ENCODE assay signal across 27 cellular contexts in genomic region chr20:20567712-20568111, GRCh38.
"Had no signal": no experiment of that assay in that cellular context is flagged by ENCODE, and none has a peak within 500 bp of the region (broad histone marks: within the 10 kb centered on the region; RNA-seq: fewer than 3 reads in every experiment).

No MANE protein-coding gene starts in this region.

- H3K27me3 ChIP-seq: esophagus muscularis mucosa, foreskin keratinocyte, gastrocnemius medialis, heart left ventricle had no signal

- H3K4me3 ChIP-seq: esophagus muscularis mucosa, gastrocnemius medialis, heart left ventricle had no signal

- ATAC-seq: activated CD4-positive, CD25-positive, alpha-beta regulatory T cell treated with anti-CD3 and anti-CD28 coated beads, Interleukin-2, amount 50 U/mL, for 24 hours; activated CD8-positive, alpha-beta T cell treated with anti-CD3 and anti-CD28 coated beads for 36 hours; activated T-cell treated with anti-CD3 and anti-CD28 coated beads, Interleukin-2, amount 50 U/mL, for 4 hours; activated T-helper 17 cell treated with anti-CD3 and anti-CD28 coated beads, Interleukin-2, amount 50 U/mL, for 72 hours; effector memory CD8-positive, alpha-beta T cell; foreskin keratinocyte; gastrocnemius medialis; heart left ventricle had no signal

- H3K4me1 ChIP-seq: esophagus muscularis mucosa, foreskin keratinocyte, gastrocnemius medialis, heart left ventricle had no signal

- DNase-seq: activated B cell treated with CpG ODN at 0.5 μM for 24 hours; activated CD4-positive, alpha-beta T cell treated with anti-CD3 and anti-CD28 coated beads for 48 hours; activated CD4-positive, alpha-beta T cell treated with anti-CD3 and anti-CD28 coated beads, Interleukin-2, amount 50 U/mL, for 1 hour; activated CD4-positive, alpha-beta T cell treated with anti-CD3 and anti-CD28 coated beads, Interleukin-2, amount 50 U/mL, for 48 hours; activated CD8-positive, alpha-beta memory T cell treated with anti-CD3 and anti-CD28 coated beads for 24 hours; activated CD8-positive, alpha-beta T cell treated with anti-CD3 and anti-CD28 coated beads for 36 hours; activated effector memory CD4-positive, alpha-beta T cell treated with Interleukin-2 at 50 U/mL for 16 hours; activated gamma-delta T cell treated with Interleukin-2 at 50 U/mL for 16 hours; activated naive CD4-positive, alpha-beta T cell treated with anti-CD3 and anti-CD28 coated beads, Interleukin-2, amount 50 U/mL, for 16 hours; activated naive CD4-positive, alpha-beta T cell treated with Interleukin-2 at 50 U/mL for 16 hours; activated T-cell treated with anti-CD3 and anti-CD28 coated beads, Interleukin-2, amount 50 U/mL, for 4 hours; amniotic stem cell; anterior cingulate cortex; caudate nucleus; cortex of kidney; dermis blood vessel endothelial cell; effector CD4-positive, alpha-beta T cell; effector memory CD8-positive, alpha-beta T cell; erythroblast; foreskin keratinocyte; gastrocnemius medialis; glutamatergic neuron; heart left ventricle; T-helper 2 cell had no signal

- H3K9me3 ChIP-seq: esophagus muscularis mucosa, gastrocnemius medialis, heart left ventricle had no signal

- H3K27ac ChIP-seq: esophagus muscularis mucosa, foreskin keratinocyte, gastrocnemius medialis, heart left ventricle had no signal
